ENCODE assay signal across 19 cellular contexts in genomic region chrX:14506866-14507265, GRCh38. TPM values are rescaled to one million over a fixed set of nuclear protein-coding genes. Genes with fewer than 3 reads are reported as not detected.
"Had no signal": no experiment of that assay in that cellular context is flagged by ENCODE, and none has a peak within 500 bp of the region (broad histone marks: within the 10 kb centered on the region; RNA-seq: fewer than 3 reads in every experiment).

No MANE protein-coding gene starts in this region.

- DNase-seq: activated CD4-positive, alpha-beta T cell treated with anti-CD3 and anti-CD28 coated beads for 4 hours; activated CD8-positive, alpha-beta memory T cell treated with anti-CD3 and anti-CD28 coated beads, Interleukin-2, amount 50 U/mL, for 4 hours; activated CD8-positive, alpha-beta T cell treated with anti-CD3 and anti-CD28 coated beads for 36 hours; activated gamma-delta T cell treated with Interleukin-2 at 50 U/mL for 16 hours; activated naive CD4-positive, alpha-beta T cell treated with anti-CD3 and anti-CD28 coated beads, Interleukin-2, amount 10 ng/mL, durations not matched to agents 7 days and 5 days; activated naive CD8-positive, alpha-beta T cell treated with anti-CD3 and anti-CD28 coated beads for 36 hours; activated T-cell treated with anti-CD3 and anti-CD28 coated beads, Interleukin-2, amount 50 U/mL, for 72 hours; MM.1S; NCI-H1105; NCI-H1436; NCI-H1694 treated with DMSO at 0.1 percent for 48 hours; NCI-H2029 treated with DMSO at 0.1 percent for 48 hours; NCI-H345; NCI-H510A treated with DMSO at 0.1 percent for 48 hours; SHP77 treated with DMSO at 0.1 percent for 48 hours had no signal

- ATAC-seq: activated CD4-positive, CD25-positive, alpha-beta regulatory T cell treated with anti-CD3 and anti-CD28 coated beads, Interleukin-2, amount 50 U/mL, for 24 hours; activated CD8-positive, alpha-beta T cell treated with anti-CD3 and anti-CD28 coated beads for 36 hours; activated T-cell treated with anti-CD3 and anti-CD28 coated beads, Interleukin-2, amount 50 U/mL, for 72 hours had no signal

RNA-seq across cellular contexts. Expression of gene GLRA2, which starts 22.5 kb away (rescaled TPM):
- total RNA-seq: activated CD8-positive, alpha-beta T cell treated with anti-CD3 and anti-CD28 coated beads for 36 hours; activated naive CD8-positive, alpha-beta T cell treated with anti-CD3 and anti-CD28 coated beads for 36 hours; activated T-cell treated with anti-CD3 and anti-CD28 coated beads, Interleukin-2, amount 50 U/mL, for 72 hours; activated T-helper 2 cell treated with anti-CD3 and anti-CD28 coated beads, Interferon-gamma antibody, Interleukin-2, Interleukin-4, amounts not matched to agents 10 μg/mL and 5 μg/mL and 100 μg/mL, durations not matched to agents 14 hours and 24 hours and 36 hours; SK-MEL-5 had no signal
- polyA plus RNA-seq: adipose tissue had no signal
